Comparison of ENCODE assay signal across 26 cellular contexts in genomic region chr5:146059349-146060220, GRCh38. TPM values are rescaled to one million over a fixed set of nuclear protein-coding genes. Genes with fewer than 3 reads are reported as not detected.
DNase-seq lines count a peak whose midpoint lies in the region; ATAC-seq and TF ChIP-seq lines count a peak whose summit lies in the region.
"Had no signal": no experiment of that assay in that cellular context is flagged by ENCODE, and none has a peak within 500 bp of the region (broad histone marks: within the 10 kb centered on the region; RNA-seq: fewer than 3 reads in every experiment).

No MANE protein-coding gene starts in this region.

- no peaks in the 10 kb centered on the region for H3K4me1 Mint-ChIP-seq in mesothelial cell of epicardium
- H3K4me1 Mint-ChIP-seq: activated CD4-positive, alpha-beta T cell treated with anti-CD3 and anti-CD28 coated beads for 36 hours; IgD-negative memory B cell; naive B cell had no signal

- POLR2A ChIA-PET in SK-N-SH (lab: Yijun Ruan, JAX) (interaction anchor here (0.6 kb wide), 1 partner anchor 491 kb away, joined by 4 read pairs; no protein-coding TSS in a partner anchor), PC-3 (lab: Charles Lee; ENCODE audit: unreplicated experiment) (no interaction called here)

- WGBS in SK-N-SH (ENCODE audit: low lambda C conversion rate), result 81% methylated on average over 22 of the region's 24 CpGs

- H3K4me3 ChIP-seq in SK-N-SH (ENCODE audit: low read depth in 2 of 2, low read length in 1 of 2), result no peak overlapping the region
- no peak overlapping the region for H3K4me3 ChIP-seq in fibroblast of the aortic adventitia (ENCODE audit: low read depth, low read length)
- H3K4me3 ChIP-seq in PC-3 (ENCODE audit: low read length), result no peak overlapping the region
- H3K4me3 ChIP-seq: BLaER1, left lung, skin epidermis, transverse colon had no signal

- H3K4me1 ChIP-seq in SK-N-SH (ENCODE audit: control insufficient read depth in 1 of 2, insufficient read depth in 2 of 2, low read depth in 1 of 2, low read length in 1 of 2) (peaks cover 0 to 10% of the 10 kb centered on the region in 2 experiments; a peak in 1 of 4 replicates), PC-3 (ENCODE audit: insufficient read depth, low read length) (no peaks in the 10 kb centered on the region)
- H3K4me1 ChIP-seq: BLaER1, left lung, transverse colon had no signal

- BruUV-seq in PC-3 (replicated peaks; lab: Mats Ljungman, UMichigan), result no TSS peak

- TF ChIP-seq CTCF in AG09319 (IDR thresholded peaks at IDR 0.05; ENCODE audit: low read depth, low read length) (no peak), SK-N-SH (IDR thresholded peaks at IDR 0.05) (no peak), fibroblast of the aortic adventitia (IDR thresholded peaks at IDR 0.05; ENCODE audit: insufficient read depth, low read length) (no peak), mesothelial cell of epicardium (IDR thresholded peaks at IDR 0.05; ENCODE audit: unreplicated experiment) (no peak), PC-3 (conservative IDR thresholded peaks at IDR 0.05; ENCODE audit: low read depth, low read length) (no peak)

- H3F3A ChIP-seq in SK-N-SH (replicated peaks; ENCODE audit: insufficient read depth) (no peaks in the 10 kb centered on the region), PC-3 (ENCODE audit: low read length, unreplicated experiment) (no peaks in the 10 kb centered on the region)

- H3K9ac ChIP-seq in SK-N-SH (no peak overlapping the region), PC-3 (ENCODE audit: low read length) (no peak overlapping the region)
- H3K9ac ChIP-seq: BLaER1 had no signal

- no peak for ATAC-seq in PC-3
- ATAC-seq: activated CD4-positive, alpha-beta T cell treated with anti-CD3 and anti-CD28 coated beads for 36 hours; left lung had no signal

- CTCF ChIA-PET in SK-N-SH (lab: Yijun Ruan, JAX) (interaction anchor here (0.6 to 1.8 kb wide), 6 partner anchors 9 to 416 kb away, joined by 3 to 8 read pairs (median 4); no protein-coding TSS in a partner anchor), PC-3 (lab: Charles Lee) (interaction anchor here (0.6 kb wide), 1 partner anchor 171 kb away, joined by 5 read pairs; no protein-coding TSS in a partner anchor)

- H3K4me3 Mint-ChIP-seq in mesothelial cell of epicardium, result no peak overlapping the region
- H3K4me3 Mint-ChIP-seq: activated CD4-positive, alpha-beta T cell treated with anti-CD3 and anti-CD28 coated beads for 36 hours; activated T-cell treated with anti-CD3 and anti-CD28 coated beads, Interleukin-2, amount 50 U/mL, for 24 hours; IgD-negative memory B cell; naive B cell had no signal

- intact Hi-C loops in PC-3 (cut with micrococcal nuclease), result no loop called here

- H2AFZ ChIP-seq in SK-N-SH (ENCODE audit: low read depth), result no peak overlapping the region
- H2AFZ ChIP-seq in PC-3 (ENCODE audit: low read length), result no peak overlapping the region

- no peaks in the 10 kb centered on the region for H3K9me2 ChIP-seq in SK-N-SH
- H3K9me2 ChIP-seq in PC-3 (replicated peaks; ENCODE audit: low read length), result no peaks in the 10 kb centered on the region

- H3K36me3 Mint-ChIP-seq in mesothelial cell of epicardium, result no peaks in the 10 kb centered on the region
- H3K36me3 Mint-ChIP-seq: IgD-negative memory B cell, naive B cell had no signal

- H3K9me3 Mint-ChIP-seq in mesothelial cell of epicardium, result no peaks in the 10 kb centered on the region
- H3K9me3 Mint-ChIP-seq: activated T-cell treated with anti-CD3 and anti-CD28 coated beads, Interleukin-2, amount 50 U/mL, for 24 hours; IgD-negative memory B cell had no signal

- TF ChIP-seq EP300 in SK-N-SH (IDR thresholded peaks at IDR 0.05; ENCODE audit: borderline replicate concordance in 1 of 2, low read depth in 1 of 2, low read length in 1 of 2), result no peak

- TF ChIP-seq RAD21 in SK-N-SH (IDR thresholded peaks at IDR 0.05; ENCODE audit: low read length), result no peak

- H3K79me2 ChIP-seq in SK-N-SH (ENCODE audit: insufficient read depth), result no peaks in the 10 kb centered on the region
- H3K79me2 ChIP-seq in PC-3 (ENCODE audit: low read length), result no peaks in the 10 kb centered on the region

- H3K27ac ChIP-seq in SK-N-SH (ENCODE audit: low read depth in 2 of 2, low read length in 1 of 2) (no peak overlapping the region), PC-3 (ENCODE audit: low read length) (no peak overlapping the region)
- H3K27ac ChIP-seq: BLaER1, left lung, skin epidermis, transverse colon had no signal

- no peak overlapping the region for H3K4me2 ChIP-seq in SK-N-SH
- no peak overlapping the region for H3K4me2 ChIP-seq in PC-3 (ENCODE audit: low read length)
- H3K4me2 ChIP-seq: BLaER1 had no signal

- H3K36me3 ChIP-seq in SK-N-SH (replicated peaks in 1 of 2; ENCODE audit: control insufficient read depth in 1 of 2, insufficient read depth in 2 of 2, low read length in 1 of 2), result no peaks in the 10 kb centered on the region
- H3K36me3 ChIP-seq in PC-3 (ENCODE audit: low read depth, low read length), result 0 out of 2 replicates have a peak, but pooled peaks cover 3% of the 10 kb centered on the region
- H3K36me3 ChIP-seq: BLaER1, left lung had no signal

- peaks cover 7% of the 10 kb centered on the region for H3K27me3 Mint-ChIP-seq in mesothelial cell of epicardium (ENCODE audit: low read depth)

- H4K20me1 ChIP-seq in SK-N-SH (ENCODE audit: insufficient read depth) (no peaks in the 10 kb centered on the region), PC-3 (ENCODE audit: low read length) (no peaks in the 10 kb centered on the region)
- H4K20me1 ChIP-seq: BLaER1 had no signal

- H3K27ac Mint-ChIP-seq in mesothelial cell of epicardium, result peak overlapping the region; percentile 1
- H3K27ac Mint-ChIP-seq: activated CD4-positive, alpha-beta T cell treated with anti-CD3 and anti-CD28 coated beads for 36 hours; activated T-cell treated with anti-CD3 and anti-CD28 coated beads, Interleukin-2, amount 50 U/mL, for 24 hours had no signal

- DNase-seq in AG09319 (ENCODE audit: extremely low read depth, low read depth), result peak; percentile 3
- peak; percentile 35 for DNase-seq in SK-N-SH
- DNase-seq in fibroblast of the aortic adventitia (ENCODE audit: low read depth), result peak; percentile 55
- DNase-seq in mesothelial cell of epicardium (ENCODE audit: low spot score in 2 of 2, unreplicated experiment in 2 of 2), result no peak
- no peak for DNase-seq in iPS-NIHi11 (ENCODE audit: low spot score)
- DNase-seq in central memory CD4-positive, alpha-beta T cell, result no peak
- DNase-seq in epidermal melanocyte (ENCODE audit: insufficient read length, low spot score), result no peak
- no peak for DNase-seq in PC-3
- DNase-seq: activated CD4-positive, alpha-beta T cell treated with anti-CD3 and anti-CD28 coated beads for 36 hours; activated gamma-delta T cell treated with Interleukin-2 at 50 U/mL for 16 hours; activated T-cell treated with anti-CD3 and anti-CD28 coated beads, Interleukin-2, amount 50 U/mL, for 24 hours; COR-L47; foreskin melanocyte; GDM1; GOT3; left lung; naive B cell; NCI-H1105 treated with DMSO at 0.1 percent for 48 hours; NCI-H2029; NCI-H774; RPMI8226; transverse colon had no signal

- no peaks in the 10 kb centered on the region for H3K9me3 ChIP-seq in SK-N-SH
- H3K9me3 ChIP-seq in PC-3 (ENCODE audit: low read length), result no peaks in the 10 kb centered on the region
- H3K9me3 ChIP-seq: BLaER1, left lung, transverse colon had no signal

- H3K27me3 ChIP-seq in SK-N-SH (ENCODE audit: insufficient read depth), result no peaks in the 10 kb centered on the region
- H3K27me3 ChIP-seq in PC-3 (ENCODE audit: low read length), result peaks cover 37% of the 10 kb centered on the region
- H3K27me3 ChIP-seq: BLaER1, left lung, transverse colon had no signal

TF ChIP-seq in SK-N-SH, 30 proteins besides CTCF, POLR2A, EP300 and RAD21:
- TF ChIP-seq USF1 (IDR thresholded peaks at IDR 0.05; ENCODE audit: borderline replicate concordance, low read depth), result no peak
- TF ChIP-seq GATA2 (CRISPR knock-in tag; IDR thresholded peaks at IDR 0.05), result peak; percentile 26; the same call in 1 of the 2 replicates
TF ChIP-seq in SK-N-SH: peak in this region for 1.

RNA-seq across cellular contexts. Expression of gene PLAC8L1, which starts 45.8 kb away (rescaled TPM):
- 0.21 and 0.55 TPM in 2 replicates for polyA plus RNA-seq in SK-N-SH (2012; rRNA removed)
- polyA plus RNA-seq in SK-N-SH (2012; cell fraction: cytosol; rRNA removed), result 0.14 and 0.21 TPM in 2 replicates
- polyA plus RNA-seq in SK-N-SH (2012; cell fraction: nucleus; rRNA removed), result 4.9 and 15.0 TPM in 2 replicates
- total RNA-seq in fibroblast of the aortic adventitia (ENCODE audit: low replicate concordance) (0.98 TPM in 1 of 2 replicates, not detected in the other), mesothelial cell of epicardium (2.3 to 4.2 TPM (median 2.6 TPM) in 3 replicates), PC-3 (2014; rRNA removed) (0.95 TPM in 1 of 2 replicates, not detected in the other)
- total RNA-seq: omental fat pad, transverse colon had no signal
- polyA plus RNA-seq: IgD-negative memory B cell had no signal

Comparison
In these comparisons a context has a peak if more than half of its experiments do, and no peak if none do; other contexts are left out.
1. DNase-seq: peak in AG09319 (single experiment), SK-N-SH (single experiment) and fibroblast of the aortic adventitia (single experiment); none in mesothelial cell of epicardium (0 of 2), iPS-NIHi11 (single experiment), central memory CD4-positive, alpha-beta T cell (single experiment), epidermal melanocyte (single experiment) and PC-3 (single experiment).